10 cellular contexts compared by ENCODE assay signal in the genomic region with DNA sequence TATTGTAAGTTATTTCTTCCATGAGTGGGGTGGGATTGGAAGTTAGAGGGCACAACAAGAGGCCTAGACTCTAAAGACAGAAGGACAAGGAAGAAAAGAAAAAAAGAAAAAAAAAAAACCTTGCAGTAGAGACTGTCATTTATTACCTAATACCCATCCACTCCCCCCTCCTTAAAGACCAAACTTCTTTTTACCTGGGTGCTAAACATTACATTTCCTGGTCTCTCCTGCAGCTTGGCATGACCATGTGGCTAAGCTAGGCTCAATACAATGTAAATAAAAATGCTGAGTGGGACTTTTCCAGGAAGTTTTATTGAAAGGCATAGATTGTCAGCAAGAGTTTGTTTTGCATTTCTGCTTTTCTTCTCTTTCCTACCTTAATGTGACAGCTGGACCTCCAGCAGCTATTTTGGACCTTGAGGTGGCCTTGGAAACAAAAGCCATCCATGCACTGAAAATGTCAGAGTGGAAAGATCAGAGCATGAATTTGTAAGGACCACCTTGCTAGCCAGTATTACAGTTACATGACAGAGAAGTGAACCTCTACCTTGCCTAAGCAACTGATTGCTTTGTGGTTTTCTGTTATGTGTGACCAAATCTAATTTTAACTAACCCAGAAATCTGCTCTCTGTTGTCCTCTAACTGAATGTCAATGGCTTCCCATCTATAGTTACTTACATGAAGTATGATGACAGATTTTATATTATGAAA.
DNase-seq lines count a peak whose midpoint lies in the region; ATAC-seq and TF ChIP-seq lines count a peak whose summit lies in the region.
"Had no signal": no experiment of that assay in that cellular context is flagged by ENCODE, and none has a peak within 500 bp of the region (broad histone marks: within the 10 kb centered on the region; RNA-seq: fewer than 3 reads in every experiment).

No MANE protein-coding gene starts in this region.

- no peak overlapping the region for H3K4me3 ChIP-seq in mucosa of descending colon
- H3K4me3 ChIP-seq: coronary artery had no signal

- no peak overlapping the region for H3K27ac Mint-ChIP-seq in nephron progenitor cell

- H3K9me3 Mint-ChIP-seq in nephron progenitor cell: peaks cover 29% of the 10 kb centered on the region

- H3K36me3 Mint-ChIP-seq in nephron progenitor cell (ENCODE audit: low read depth): peaks cover 10% of the 10 kb centered on the region

- H3K27me3 Mint-ChIP-seq in nephron progenitor cell (ENCODE audit: low read depth, poor library complexity): peaks cover 11% of the 10 kb centered on the region

- no peak overlapping the region for H3K4me3 Mint-ChIP-seq in nephron progenitor cell

- no peak for TF ChIP-seq CTCF in mucosa of descending colon (IDR thresholded peaks at IDR 0.05)
- no peak for TF ChIP-seq CTCF in nephron progenitor cell (IDR thresholded peaks at IDR 0.05)

- H3K4me1 ChIP-seq in mucosa of descending colon (ENCODE audit: low read depth): no peaks in the 10 kb centered on the region

- intact Hi-C loops in mucosa of descending colon (cut with DNase I, micrococcal nuclease): no loop called here

- H3K4me1 Mint-ChIP-seq in nephron progenitor cell: peaks cover 63% of the 10 kb centered on the region

- no peaks in the 10 kb centered on the region for H3K9me3 ChIP-seq in mucosa of descending colon

- ATAC-seq in GM18873 (IDR thresholded peaks at IDR 0.05; ENCODE audit: low FRiP score, unreplicated experiment): peak; percentile 81
- peak; percentile 74 for ATAC-seq in GM21737 (IDR thresholded peaks at IDR 0.05; ENCODE audit: unreplicated experiment)
- peak; percentile 87 for ATAC-seq in HG03521 (IDR thresholded peaks at IDR 0.05; ENCODE audit: unreplicated experiment)
- peak; percentile 23 for ATAC-seq in mucosa of descending colon

- DNase-seq in mucosa of descending colon (no peak), DMS53 treated with DMSO at 0.1 percent for 48 hours (lab: John Stamatoyannopoulos, UW; ENCODE audit: unreplicated experiment) (no peak), nephron progenitor cell (no peak), NK-92 (lab: John Stamatoyannopoulos, UW; ENCODE audit: unreplicated experiment) (no peak)
- DNase-seq: NCI-H2227 treated with DMSO at 0.1 percent for 48 hours, small intestine had no signal

- H3K36me3 ChIP-seq in mucosa of descending colon (ENCODE audit: low read depth): no peaks in the 10 kb centered on the region

Comparison
In these comparisons a context has a peak if more than half of its experiments do, and no peak if none do; other contexts are left out.
1. ATAC-seq: peak in every context shown above with its lines; median percentile 87 in HG03521; 81 in GM18873; 74 in GM21737; 23 in mucosa of descending colon.